ENCODE assay signal across 8 cellular contexts in genomic region chr4:142353149-142353738, GRCh38.
DNase-seq lines count a peak whose midpoint lies in the region; ATAC-seq, FAIRE-seq and TF ChIP-seq lines count a peak whose summit lies in the region.

No MANE protein-coding gene starts in this region.

- H3K9me3 Mint-ChIP-seq in Calu3 (ENCODE audit: low read depth, unreplicated experiment) (no peaks in the 10 kb centered on the region), WTC11 (no peaks in the 10 kb centered on the region)

- H3K4me3 Mint-ChIP-seq in Calu3 (ENCODE audit: low read depth, unreplicated experiment) (no peak overlapping the region), WTC11 (no peak overlapping the region)

- TF ChIP-seq CTCF in Calu3 (IDR thresholded peaks at IDR 0.05; ENCODE audit: unreplicated experiment): peak; percentile 28
- peak; percentile 74 for TF ChIP-seq CTCF in WTC11 (IDR thresholded peaks at IDR 0.05)

- CTCF ChIA-PET in Calu3 (lab: Charles Lee) (no interaction called here), WTC11 (lab: Charles Lee) (interaction anchor here (1.7 kb wide), 1 partner anchor 74 kb away, joined by 3 read pairs; no protein-coding TSS in a partner anchor)

- POLR2A ChIA-PET in WTC11 (lab: Charles Lee): no interaction called here

- intact Hi-C loops in Calu3 (cut with micrococcal nuclease; ENCODE audit: unreplicated experiment) (loop anchor here (2.0 to 5.0 kb wide), 3 partner anchors 164 to 488 kb away; no protein-coding TSS in a partner anchor), posterior cingulate gyrus (cut with DNase I) (loop anchor here (2.0 to 5.0 kb wide), 2 partner anchors 374 to 488 kb away; no protein-coding TSS in a partner anchor)

- H3K4me1 Mint-ChIP-seq in Calu3 (ENCODE audit: low read depth, unreplicated experiment): peaks cover 69% of the 10 kb centered on the region
- peaks cover 19% of the 10 kb centered on the region for H3K4me1 Mint-ChIP-seq in WTC11

- peak; percentile 56 for FAIRE-seq in frontal cortex (lab: Jason Lieb, UNC)

- no peak for DNase-seq in Calu3
- peak; percentile 9 for DNase-seq in NCI-H1105 (lab: John Stamatoyannopoulos, UW)
- no peak for DNase-seq in WTC11 (ENCODE audit: low spot score)
- peak in 1 of 2 donors; percentile 8 for DNase-seq in frontal cortex (ENCODE audit: low spot score in 2 of 2)
- DNase-seq in retina: peak; percentile 40
- no peak for DNase-seq in posterior cingulate gyrus
- no peak for DNase-seq in stimulated activated CD4-positive, alpha-beta T cell treated with anti-CD3 and anti-CD28 coated beads, Interleukin-2, amount 100 ng/mL, for 24 hours

- H3K27ac Mint-ChIP-seq in Calu3 (ENCODE audit: unreplicated experiment): peak overlapping the region; percentile 71
- H3K27ac Mint-ChIP-seq in WTC11: no peak overlapping the region

- no TSS peak for BruUV-seq in Calu3 (replicated peaks; lab: Mats Ljungman, UMichigan)

- H3K36me3 Mint-ChIP-seq in Calu3 (ENCODE audit: insufficient read depth, unreplicated experiment) (no peaks in the 10 kb centered on the region), WTC11 (no peaks in the 10 kb centered on the region)

- ATAC-seq in GM19351 (IDR thresholded peaks at IDR 0.05; ENCODE audit: unreplicated experiment) (peak; percentile 76), WTC11 (peak; percentile 72)

- H3K27me3 Mint-ChIP-seq in Calu3 (ENCODE audit: unreplicated experiment) (no peaks in the 10 kb centered on the region), WTC11 (ENCODE audit: low read depth) (peaks cover 5% of the 10 kb centered on the region; the same call in 1 of the 2 replicates)

TF ChIP-seq in WTC11, 78 proteins besides CTCF, POLR2A, EP300 and RAD21:
- TF ChIP-seq ZSCAN18 (CRISPR knock-in tag; IDR thresholded peaks at IDR 0.05) (no peak), MLX (CRISPR knock-in tag; IDR thresholded peaks at IDR 0.05) (no peak), ZNF423 (CRISPR knock-in tag; IDR thresholded peaks at IDR 0.05) (no peak), TEAD4 (CRISPR knock-in tag; IDR thresholded peaks at IDR 0.05) (no peak), STAT6 (CRISPR knock-in tag; conservative IDR thresholded peaks at IDR 0.05; ENCODE audit: low read depth) (no peak), MYBL2 (CRISPR knock-in tag; IDR thresholded peaks at IDR 0.05) (no peak), ERG (CRISPR knock-in tag; IDR thresholded peaks at IDR 0.05) (no peak), CREB1 (CRISPR knock-in tag; IDR thresholded peaks at IDR 0.05) (no peak), PREB (CRISPR knock-in tag; IDR thresholded peaks at IDR 0.05; ENCODE audit: borderline replicate concordance) (no peak), ATF6 (CRISPR knock-in tag; IDR thresholded peaks at IDR 0.05) (no peak), MXD4 (CRISPR knock-in tag; IDR thresholded peaks at IDR 0.05; ENCODE audit: borderline replicate concordance) (no peak), ESRRA (CRISPR knock-in tag; IDR thresholded peaks at IDR 0.05; ENCODE audit: borderline replicate concordance) (no peak), FOXK1 (CRISPR knock-in tag; IDR thresholded peaks at IDR 0.05) (no peak)
TF ChIP-seq in WTC11: peak in this region for 0.

Comparison
In these comparisons a context has a peak if more than half of its experiments do, and no peak if none do; other contexts are left out.
1. DNase-seq: peak in NCI-H1105 (single experiment) and retina (single experiment); none in Calu3 (single experiment), WTC11 (single experiment), posterior cingulate gyrus (0 of 10) and stimulated activated CD4-positive, alpha-beta T cell treated with anti-CD3 and anti-CD28 coated beads, Interleukin-2, amount 100 ng/mL, for 24 hours (0 of 2).